In genomic region chr3:120558784-120559227, GRCh38 we compare ENCODE assay signal across 8 cellular contexts. TPM values are rescaled to one million over a fixed set of nuclear protein-coding genes. Genes with fewer than 3 reads are reported as not detected.
DNase-seq lines count a peak whose midpoint lies in the region; ATAC-seq and TF ChIP-seq lines count a peak whose summit lies in the region.

No MANE protein-coding gene starts in this region.

- peak; percentile 82 for ATAC-seq in GM19397 (IDR thresholded peaks at IDR 0.05; ENCODE audit: unreplicated experiment)
- peak; percentile 87 for ATAC-seq in HG03558 (IDR thresholded peaks at IDR 0.05; ENCODE audit: extremely low read depth, unreplicated experiment)
- peak; percentile 92 to 95 for ATAC-seq in lower lobe of right lung

- H3K9me3 ChIP-seq in lower lobe of right lung, result no peaks in the 10 kb centered on the region

- H3K36me3 ChIP-seq in lower lobe of right lung, result no peaks in the 10 kb centered on the region

- H3K4me3 Mint-ChIP-seq in CD14-positive monocyte, result peak overlapping the region; percentile 86 to 92
- peak overlapping the region; percentile 74 for H3K4me3 Mint-ChIP-seq in activated CD4-positive, alpha-beta memory T cell treated with anti-CD3 and anti-CD28 coated beads, Interleukin-2, amount 10 ng/mL, durations not matched to agents 7 days and 5 days

- peaks cover 0 to 2% (median 0%) of the 10 kb centered on the region in 7 donors for H3K9me3 Mint-ChIP-seq in CD14-positive monocyte
- no peaks in the 10 kb centered on the region for H3K9me3 Mint-ChIP-seq in activated CD4-positive, alpha-beta memory T cell treated with anti-CD3 and anti-CD28 coated beads, Interleukin-2, amount 10 ng/mL, durations not matched to agents 7 days and 5 days

- CTCF ChIA-PET in activated CD4-positive, alpha-beta memory T cell treated with anti-CD3 and anti-CD28 coated beads, Interleukin-2, amount 10 ng/mL, durations not matched to agents 7 days and 5 days (lab: Charles Lee), result interaction anchor here (0.6 to 4.0 kb wide), 39 partner anchors 9 to 666 kb away, joined by 3 to 55 read pairs (median 5); partner anchors contain the start of genes LRRC58 and NDUFB4

- peak overlapping the region; percentile 10 to 93 (median 80) for H3K27ac Mint-ChIP-seq in CD14-positive monocyte
- H3K27ac Mint-ChIP-seq in activated CD4-positive, alpha-beta memory T cell treated with anti-CD3 and anti-CD28 coated beads, Interleukin-2, amount 10 ng/mL, durations not matched to agents 7 days and 5 days, result no peak overlapping the region

- TF ChIP-seq CTCF in CD14-positive monocyte (IDR thresholded peaks at IDR 0.05) (peak; percentile 98), lower lobe of right lung (IDR thresholded peaks at IDR 0.05) (peak; percentile 99)

- H3K27ac ChIP-seq in lower lobe of right lung, result peak overlapping the region; percentile 83

- DNase-seq in CD14-positive monocyte (ENCODE audit: low spot score) (peak; percentile 88), NCI-H82 (lab: John Stamatoyannopoulos, UW) (peak; percentile 98), ecto neural progenitor cell (ENCODE audit: low spot score) (peak; percentile 93), lower lobe of right lung (peak; percentile 93)
- DNase-seq in activated CD4-positive, alpha-beta memory T cell treated with anti-CD3 and anti-CD28 coated beads, Interleukin-2, amount 10 ng/mL, durations not matched to agents 7 days and 5 days, result peak; percentile 88
- DNase-seq in stimulated activated CD4-positive, alpha-beta T cell treated with anti-CD3 and anti-CD28 coated beads, TNF-alpha, amount 100 ng/mL, for 1 hour (ENCODE audit: low read depth in 3 of 3, low spot score in 1 of 3), result peak; percentile 61 to 71 (median 69)

- H3K27me3 Mint-ChIP-seq in CD14-positive monocyte (ENCODE audit: low read depth in 3 of 3), result peaks cover 0 to 5% (median 2%) of the 10 kb centered on the region in 3 donors
- H3K27me3 Mint-ChIP-seq in activated CD4-positive, alpha-beta memory T cell treated with anti-CD3 and anti-CD28 coated beads, Interleukin-2, amount 10 ng/mL, durations not matched to agents 7 days and 5 days, result peaks cover 2% of the 10 kb centered on the region

- H3K4me1 Mint-ChIP-seq in CD14-positive monocyte, result peaks cover 22% of the 10 kb centered on the region
- H3K4me1 Mint-ChIP-seq in activated CD4-positive, alpha-beta memory T cell treated with anti-CD3 and anti-CD28 coated beads, Interleukin-2, amount 10 ng/mL, durations not matched to agents 7 days and 5 days, result peaks cover 13% of the 10 kb centered on the region

- H3K36me3 Mint-ChIP-seq in CD14-positive monocyte, result no peaks in the 10 kb centered on the region
- H3K36me3 Mint-ChIP-seq in activated CD4-positive, alpha-beta memory T cell treated with anti-CD3 and anti-CD28 coated beads, Interleukin-2, amount 10 ng/mL, durations not matched to agents 7 days and 5 days (ENCODE audit: low read depth), result no peaks in the 10 kb centered on the region

- intact Hi-C loops in CD14-positive monocyte (cut with micrococcal nuclease) (loop anchor here in 1 of 2 donors (5.0 to 10.0 kb wide), 2 partner anchors 134 to 667 kb away; no protein-coding TSS in a partner anchor), lower lobe of right lung (cut with DNase I) (no loop called here)

- POLR2A ChIA-PET in activated CD4-positive, alpha-beta memory T cell treated with anti-CD3 and anti-CD28 coated beads, Interleukin-2, amount 10 ng/mL, durations not matched to agents 7 days and 5 days (lab: Charles Lee), result interaction anchor here (0.9 to 1.8 kb wide), 9 partner anchors 35 to 467 kb away, joined by 3 to 5 read pairs (median 3); partner anchors contain the start of genes GTF2E1 and NDUFB4

- no peaks in the 10 kb centered on the region for H3K27me3 ChIP-seq in lower lobe of right lung (ENCODE audit: low read depth)

- peak overlapping the region; percentile 53 for H3K4me3 ChIP-seq in lower lobe of right lung

- peaks cover 43% of the 10 kb centered on the region for H3K4me1 ChIP-seq in lower lobe of right lung

RNA-seq across cellular contexts. Expression of gene NDUFB4, which starts 37.3 kb away (rescaled TPM):
- polyA plus RNA-seq in CD14-positive monocyte, result 100 to 1,000 TPM; 173 to 215 TPM
- total RNA-seq in activated CD4-positive, alpha-beta memory T cell treated with anti-CD3 and anti-CD28 coated beads, Interleukin-2, amount 10 ng/mL, durations not matched to agents 7 days and 5 days, result 100 to 1,000 TPM; 135 to 142 TPM
- total RNA-seq in lower lobe of right lung, result 100 TPM

Comparison
In these comparisons a context has a peak if more than half of its experiments do, and no peak if none do; other contexts are left out.
1. Peak in every context shown above with its lines: DNase-seq, ATAC-seq, H3K4me3 ChIP-seq and H3K27ac ChIP-seq.